Comparison of ENCODE assay signal across 20 cellular contexts in genomic region chr12:116984098-116984497, GRCh38.
DNase-seq lines count a peak whose midpoint lies in the region; ATAC-seq, FAIRE-seq and TF ChIP-seq lines count a peak whose summit lies in the region.
"Had no signal": no experiment of that assay in that cellular context is flagged by ENCODE, and none has a peak within 500 bp of the region (broad histone marks: within the 10 kb centered on the region; RNA-seq: fewer than 3 reads in every experiment).

No MANE protein-coding gene starts in this region.

- ATAC-seq in GM12878: peak; percentile 56
- ATAC-seq: CD8-positive, alpha-beta T cell had no signal

- H3K4me1 ChIP-seq in GM23248 (ENCODE audit: insufficient read depth) (peaks cover 28% of the 10 kb centered on the region), GM12878 (ENCODE audit: control insufficient read depth, insufficient read depth, low read length) (peaks cover 3% of the 10 kb centered on the region; the same call in 1 of the 2 replicates)
- H3K4me1 ChIP-seq in CD4-positive, alpha-beta memory T cell (ENCODE audit: insufficient read depth, low read length): no peaks in the 10 kb centered on the region
- H3K4me1 ChIP-seq: HAP-1 had no signal

- no peak for FAIRE-seq in GM12878 (lab: Jason Lieb, UNC)
- FAIRE-seq: GM12892, GM19239, H54 had no signal

- H3K4me3 Mint-ChIP-seq in neural crest cell: no peak overlapping the region
- H3K4me3 Mint-ChIP-seq in CD4-positive, alpha-beta memory T cell: no peak overlapping the region
- H3K4me3 Mint-ChIP-seq: CD8-positive, alpha-beta T cell had no signal

- no peaks in the 10 kb centered on the region for H3K79me2 ChIP-seq in GM23248 (ENCODE audit: insufficient read depth)
- H3K79me2 ChIP-seq in GM12878 (ENCODE audit: control insufficient read depth, insufficient read depth, low read length): no peaks in the 10 kb centered on the region

- no peaks in the 10 kb centered on the region for H3K9me2 ChIP-seq in GM23248 (ENCODE audit: insufficient read depth)

- no peak overlapping the region for H3K9ac ChIP-seq in GM23248
- no peak overlapping the region for H3K9ac ChIP-seq in GM12878 (ENCODE audit: control insufficient read depth, insufficient read depth, low read length)

- H4K20me1 ChIP-seq in GM23248 (ENCODE audit: insufficient read depth) (no peaks in the 10 kb centered on the region), GM12878 (ENCODE audit: control insufficient read depth, insufficient read depth) (no peaks in the 10 kb centered on the region)

- BruUV-seq in GM12878 (replicated peaks; lab: Mats Ljungman, UMichigan): no TSS peak

- no peaks in the 10 kb centered on the region for H3K4me1 Mint-ChIP-seq in neural crest cell
- H3K4me1 Mint-ChIP-seq in CD4-positive, alpha-beta memory T cell: peaks cover 0 to 6% (median 2%) of the 10 kb centered on the region in 4 donors

- H3K27me3 ChIP-seq in GM23248 (replicated peaks; ENCODE audit: insufficient read depth) (no peaks in the 10 kb centered on the region), GM12878 (replicated peaks in 1 of 2; ENCODE audit: control insufficient read depth in 2 of 2, insufficient read depth in 2 of 2, low read length in 1 of 2) (no peaks in the 10 kb centered on the region)
- no peaks in the 10 kb centered on the region for H3K27me3 ChIP-seq in CD4-positive, alpha-beta memory T cell (ENCODE audit: insufficient read depth, low read length)

- no peak overlapping the region for H2AFZ ChIP-seq in GM23248
- no peak overlapping the region for H2AFZ ChIP-seq in GM12878 (ENCODE audit: control insufficient read depth, low read depth, low read length)

- WGBS in GM23248 (ENCODE audit: low coverage in 1 of 2, low lambda C conversion rate in 2 of 2, missing lambda C conversion rate in 2 of 2), 2 experiments: 46 to 53% methylated on average over 5 of the region's 5 CpGs
- WGBS in GM12878 (ENCODE audit: insufficient coverage, insufficient replicate concordance, low lambda C conversion rate, missing lambda C conversion rate): 30% methylated on average over 5 of the region's 5 CpGs

- DNase-seq in GM23248 (no peak), GM12878 (ENCODE audit: low read depth, low spot score) (no peak), neural crest cell (ENCODE audit: low read depth, low spot score) (no peak), NCI-H2171 treated with DMSO at 0.1 percent for 48 hours (lab: John Stamatoyannopoulos, UW) (no peak), cerebellum (ENCODE audit: low spot score) (no peak), NCI-H2107 treated with DMSO at 0.1 percent for 48 hours (lab: John Stamatoyannopoulos, UW; ENCODE audit: unreplicated experiment) (no peak)
- no peak for DNase-seq in CD4-positive, alpha-beta memory T cell
- DNase-seq: C1 segment of cervical spinal cord; Caco-2; CD8-positive, alpha-beta T cell; DMS153; DMS79; EL; GDM1; GOT3; HFFc6 had no signal

- TF ChIP-seq EP300 in GM12878 (IDR thresholded peaks at IDR 0.05; ENCODE audit: borderline replicate concordance in 1 of 2, control insufficient read depth in 1 of 2, low read depth in 2 of 2, low read length in 2 of 2): no peak

- H3K36me3 Mint-ChIP-seq in neural crest cell (ENCODE audit: low read depth): peaks cover 15% of the 10 kb centered on the region
- H3K36me3 Mint-ChIP-seq in CD4-positive, alpha-beta memory T cell: peaks cover 13 to 16% of the 10 kb centered on the region in 2 donors

- H3K9me3 ChIP-seq in GM23248 (ENCODE audit: low read depth) (no peaks in the 10 kb centered on the region), GM12878 (replicated peaks; ENCODE audit: control insufficient read depth, insufficient read depth, low read length) (no peaks in the 10 kb centered on the region)
- H3K9me3 ChIP-seq in CD4-positive, alpha-beta memory T cell (ENCODE audit: control insufficient read depth in 1 of 2, low read length in 2 of 2): no peaks in the 10 kb centered on the region
- H3K9me3 ChIP-seq: Caco-2, HAP-1 had no signal

- in situ Hi-C loops in GM23248 (cut with MboI): no loop called here
- in situ Hi-C loops in GM12878 (cut with MboI): no loop called here

- RAD21 ChIA-PET in GM12878 (lab: Charles Lee; ENCODE audit: unreplicated experiment): no interaction called here

- H3K27ac ChIP-seq in GM23248 (no peak overlapping the region; the same call in 1 of the 2 replicates), GM12878 (ENCODE audit: control insufficient read depth, insufficient read depth) (no peak overlapping the region)
- no peak overlapping the region for H3K27ac ChIP-seq in CD4-positive, alpha-beta memory T cell (ENCODE audit: low read depth, low read length)

- intact Hi-C loops in GM12878 (cut with micrococcal nuclease; ENCODE audit: unreplicated experiment): no loop called here
- intact Hi-C loops in CD4-positive, alpha-beta memory T cell (cut with micrococcal nuclease): no loop called here

- CTCF ChIA-PET in GM12878 (lab: Yijun Ruan, JAX): no interaction called here
- CTCF ChIA-PET in CD4-positive, alpha-beta memory T cell (lab: Charles Lee; ENCODE audit: partially characterized antibody): interaction anchor here (0.8 kb wide), 1 partner anchor 28 kb away, joined by 3 read pairs; no protein-coding TSS in a partner anchor

- no peaks in the 10 kb centered on the region for H3K9me3 Mint-ChIP-seq in neural crest cell
- no peaks in the 10 kb centered on the region for H3K9me3 Mint-ChIP-seq in CD4-positive, alpha-beta memory T cell
- H3K9me3 Mint-ChIP-seq: CD8-positive, alpha-beta T cell; HFFc6 had no signal

- TF ChIP-seq POLR2A in GM12878 (IDR thresholded peaks at IDR 0.05; ENCODE audit: low read depth, low read length): no peak

- H3K36me3 ChIP-seq in GM23248 (ENCODE audit: low read depth) (peaks cover 16% of the 10 kb centered on the region; the same call in 1 of the 2 replicates), GM12878 (ENCODE audit: control insufficient read depth in 2 of 2, insufficient read depth in 2 of 2, low read length in 1 of 2) (no peaks in the 10 kb centered on the region)
- no peaks in the 10 kb centered on the region for H3K36me3 ChIP-seq in CD4-positive, alpha-beta memory T cell (ENCODE audit: insufficient read depth, low read length)
- H3K36me3 ChIP-seq: HAP-1 had no signal

- H3K4me2 ChIP-seq in GM23248 (ENCODE audit: unreplicated experiment): peak overlapping the region; percentile 64
- H3K4me2 ChIP-seq in GM12878 (ENCODE audit: control insufficient read depth, insufficient read depth): no peak overlapping the region

- peaks cover 50% of the 10 kb centered on the region for H3F3A ChIP-seq in GM23248 (ENCODE audit: insufficient read depth)

- no peak for TF ChIP-seq RAD21 in GM12878 (IDR thresholded peaks at IDR 0.05; ENCODE audit: insufficient read depth, low read depth, low read length)

- H3K27me3 Mint-ChIP-seq in neural crest cell (ENCODE audit: low read depth): no peaks in the 10 kb centered on the region
- no peaks in the 10 kb centered on the region for H3K27me3 Mint-ChIP-seq in CD4-positive, alpha-beta memory T cell

- H3K4me3 ChIP-seq in GM23248 (no peak overlapping the region), GM12878 (no peak overlapping the region)
- H3K4me3 ChIP-seq in CD4-positive, alpha-beta memory T cell (ENCODE audit: low read length in 2 of 2): no peak overlapping the region
- H3K4me3 ChIP-seq: HAP-1 had no signal

- POLR2A ChIA-PET in GM12878 (lab: Charles Lee): no interaction called here
- POLR2A ChIA-PET in CD4-positive, alpha-beta memory T cell (lab: Charles Lee; ENCODE audit: partially characterized antibody): no interaction called here

- SMC1A ChIA-PET in GM12878 (lab: Charles Lee; ENCODE audit: uncharacterized antibody, unreplicated experiment): no interaction called here

- H3K27ac Mint-ChIP-seq in neural crest cell (ENCODE audit: unreplicated experiment): peak overlapping the region; percentile 5
- H3K27ac Mint-ChIP-seq in CD4-positive, alpha-beta memory T cell: no peak overlapping the region
- H3K27ac Mint-ChIP-seq: CD8-positive, alpha-beta T cell had no signal

- no peak for TF ChIP-seq CTCF in GM12878 (IDR thresholded peaks at IDR 0.05 in 2 of 3, conservative IDR thresholded peaks at IDR 0.05 in 1 of 3; ENCODE audit: control insufficient read depth in 2 of 3, extremely low read depth in 1 of 3, insufficient read depth in 1 of 3, low read depth in 3 of 3, low read length in 3 of 3)
- no peak for TF ChIP-seq CTCF in neural crest cell (conservative IDR thresholded peaks at IDR 0.05)

TF ChIP-seq in GM12878, 131 proteins besides CTCF, POLR2A, EP300 and RAD21:
- TF ChIP-seq, protein P1, sequence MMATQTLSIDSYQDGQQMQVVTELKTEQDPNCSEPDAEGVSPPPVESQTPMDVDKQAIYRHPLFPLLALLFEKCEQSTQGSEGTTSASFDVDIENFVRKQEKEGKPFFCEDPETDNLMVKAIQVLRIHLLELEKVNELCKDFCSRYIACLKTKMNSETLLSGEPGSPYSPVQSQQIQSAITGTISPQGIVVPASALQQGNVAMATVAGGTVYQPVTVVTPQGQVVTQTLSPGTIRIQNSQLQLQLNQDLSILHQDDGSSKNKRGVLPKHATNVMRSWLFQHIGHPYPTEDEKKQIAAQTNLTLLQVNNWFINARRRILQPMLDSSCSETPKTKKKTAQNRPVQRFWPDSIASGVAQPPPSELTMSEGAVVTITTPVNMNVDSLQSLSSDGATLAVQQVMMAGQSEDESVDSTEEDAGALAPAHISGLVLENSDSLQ (IDR thresholded peaks at IDR 0.05): no peak
- TF ChIP-seq IKZF1 (conservative IDR thresholded peaks at IDR 0.05) (0 out of 2 replicates have a peak, but pooled peaks have one; percentile 17), JUNB (IDR thresholded peaks at IDR 0.05) (no peak)
